In the genomic region with DNA sequence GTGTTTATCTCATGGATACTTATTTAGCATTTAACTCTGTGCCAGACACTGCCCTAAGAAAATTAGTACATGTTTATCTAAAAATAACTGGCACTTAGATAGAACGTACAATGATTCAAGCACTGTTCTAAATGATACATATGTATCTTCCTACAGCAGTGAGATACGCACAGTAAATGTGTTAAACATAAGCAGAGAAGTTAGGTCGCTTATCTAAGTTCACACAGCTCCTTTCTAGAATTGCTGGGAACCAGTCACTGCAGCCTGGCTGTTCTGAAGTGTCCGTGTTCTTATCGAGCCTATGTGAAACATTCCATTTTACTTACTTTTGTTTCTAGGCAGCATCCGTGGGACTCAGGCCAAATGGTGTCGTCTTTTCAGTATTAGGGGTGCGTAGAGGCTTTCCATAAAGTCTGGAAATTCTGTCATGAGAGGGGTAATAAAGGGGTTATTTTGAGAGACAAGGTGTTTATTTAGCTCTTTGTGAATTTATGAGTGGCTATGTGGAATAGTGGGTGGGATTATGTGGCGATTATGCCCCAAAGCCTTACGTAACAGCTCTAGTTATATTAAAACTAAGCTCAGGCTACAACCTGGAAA, we compare ENCODE assay signal across 1 cellular context.
TF ChIP-seq lines count a peak whose summit lies in the region.

No MANE protein-coding gene starts in this region.

TF ChIP-seq in HepG2, 621 proteins besides CTCF, POLR2A, EP300 and RAD21 (continued from another document):
- TF ChIP-seq, protein P1, sequence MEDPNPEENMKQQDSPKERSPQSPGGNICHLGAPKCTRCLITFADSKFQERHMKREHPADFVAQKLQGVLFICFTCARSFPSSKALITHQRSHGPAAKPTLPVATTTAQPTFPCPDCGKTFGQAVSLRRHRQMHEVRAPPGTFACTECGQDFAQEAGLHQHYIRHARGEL (CRISPR knock-in tag; IDR thresholded peaks at IDR 0.05): no peak
- no peak for TF ChIP-seq POLR2G (IDR thresholded peaks at IDR 0.05; ENCODE audit: low read depth, low read length)
- no peak for TF ChIP-seq REXO4 (CRISPR knock-in tag; IDR thresholded peaks at IDR 0.05; ENCODE audit: borderline replicate concordance)
- TF ChIP-seq PHF20 (CRISPR knock-in tag; IDR thresholded peaks at IDR 0.05): no peak
- no peak for TF ChIP-seq PAF1 (CRISPR knock-in tag; IDR thresholded peaks at IDR 0.05)
- TF ChIP-seq ARID5B (CRISPR knock-in tag; IDR thresholded peaks at IDR 0.05): no peak
